ENCODE assay signal across 16 cellular contexts in genomic region chr5:140265845-140266244, GRCh38. TPM values are rescaled to one million over a fixed set of nuclear protein-coding genes. Genes with fewer than 3 reads are reported as not detected.
A peak's percentile ranks its signal among the peaks of the same experiment; 100 is the strongest.
DNase-seq lines count a peak whose midpoint lies in the region; ATAC-seq and TF ChIP-seq lines count a peak whose summit lies in the region.
"Had no signal": no experiment of that assay in that cellular context is flagged by ENCODE, and none has a peak within 500 bp of the region (broad histone marks: within the 10 kb centered on the region; RNA-seq: fewer than 3 reads in every experiment).

No MANE protein-coding gene starts in this region.

- peak overlapping the region; percentile 60 for H3K27ac Mint-ChIP-seq in activated naive CD8-positive, alpha-beta T cell treated with anti-CD3 and anti-CD28 coated beads, Interleukin-2, amount 10 ng/mL, durations not matched to agents 7 days and 5 days
- no peak overlapping the region for H3K27ac Mint-ChIP-seq in activated naive CD8-positive, alpha-beta T cell treated with anti-CD3 and anti-CD28 coated beads for 36 hours
- peak overlapping the region; percentile 74 for H3K27ac Mint-ChIP-seq in activated T-helper 17 cell treated with anti-CD3 and anti-CD28 coated beads, Interleukin-2, amount 50 U/mL, for 72 hours

- H3K4me3 ChIP-seq in HEK293 (ENCODE audit: low read depth, low read length), result no peak overlapping the region
- no peak overlapping the region for H3K4me3 ChIP-seq in psoas muscle
- H3K4me3 ChIP-seq: pancreas had no signal

- H3K27me3 Mint-ChIP-seq in activated naive CD8-positive, alpha-beta T cell treated with anti-CD3 and anti-CD28 coated beads, Interleukin-2, amount 10 ng/mL, durations not matched to agents 7 days and 5 days, result no peaks in the 10 kb centered on the region
- H3K27me3 Mint-ChIP-seq in activated naive CD8-positive, alpha-beta T cell treated with anti-CD3 and anti-CD28 coated beads for 36 hours, result no peaks in the 10 kb centered on the region
- H3K27me3 Mint-ChIP-seq in activated T-helper 17 cell treated with anti-CD3 and anti-CD28 coated beads, Interleukin-2, amount 50 U/mL, for 72 hours, result no peaks in the 10 kb centered on the region
- H3K27me3 Mint-ChIP-seq: CD8-positive, alpha-beta memory T cell; natural killer cell treated with Interleukin-12 subunit alpha and Interleukin-12 subunit beta and Interleukin-15 and Interleukin-18, amount 100 ng/mL, for 72 hours had no signal

- no peaks in the 10 kb centered on the region for H3K9me3 Mint-ChIP-seq in activated naive CD8-positive, alpha-beta T cell treated with anti-CD3 and anti-CD28 coated beads, Interleukin-2, amount 10 ng/mL, durations not matched to agents 7 days and 5 days
- no peaks in the 10 kb centered on the region for H3K9me3 Mint-ChIP-seq in activated naive CD8-positive, alpha-beta T cell treated with anti-CD3 and anti-CD28 coated beads for 36 hours
- no peaks in the 10 kb centered on the region for H3K9me3 Mint-ChIP-seq in activated T-helper 17 cell treated with anti-CD3 and anti-CD28 coated beads, Interleukin-2, amount 50 U/mL, for 72 hours
- H3K9me3 Mint-ChIP-seq: CD8-positive, alpha-beta memory T cell; natural killer cell treated with Interleukin-12 subunit alpha and Interleukin-12 subunit beta and Interleukin-15 and Interleukin-18, amount 100 ng/mL, for 72 hours had no signal

- DNase-seq in activated naive CD8-positive, alpha-beta T cell treated with anti-CD3 and anti-CD28 coated beads, Interleukin-2, amount 10 ng/mL, durations not matched to agents 7 days and 5 days, result no peak
- no peak for DNase-seq in activated naive CD8-positive, alpha-beta T cell treated with anti-CD3 and anti-CD28 coated beads for 36 hours
- DNase-seq in psoas muscle (no peak), NCI-H1417 (lab: John Stamatoyannopoulos, UW) (no peak), GF-D8 (lab: John Stamatoyannopoulos, UW) (no peak)
- DNase-seq: CD8-positive, alpha-beta memory T cell; HCEC 1CT; IMR-90; left colon; NCI-H1105 treated with DMSO at 0.1 percent for 48 hours; NCI-H2081 treated with DMSO at 0.1 percent for 48 hours; pancreas had no signal

- H3K9me3 ChIP-seq in HEK293 (ENCODE audit: control insufficient read depth, insufficient read depth, low read depth, low read length) (no peaks in the 10 kb centered on the region), psoas muscle (no peaks in the 10 kb centered on the region)
- H3K9me3 ChIP-seq: pancreas had no signal

- TF ChIP-seq CTCF in HEK293 (tag by site-specific recombination; IDR thresholded peaks at IDR 0.05) (no peak), psoas muscle (IDR thresholded peaks at IDR 0.05) (no peak)

- H3K4me1 Mint-ChIP-seq in activated naive CD8-positive, alpha-beta T cell treated with anti-CD3 and anti-CD28 coated beads, Interleukin-2, amount 10 ng/mL, durations not matched to agents 7 days and 5 days, result peaks cover 39% of the 10 kb centered on the region
- H3K4me1 Mint-ChIP-seq in activated naive CD8-positive, alpha-beta T cell treated with anti-CD3 and anti-CD28 coated beads for 36 hours, result peaks cover 44% of the 10 kb centered on the region
- peaks cover 31% of the 10 kb centered on the region for H3K4me1 Mint-ChIP-seq in activated T-helper 17 cell treated with anti-CD3 and anti-CD28 coated beads, Interleukin-2, amount 50 U/mL, for 72 hours

- ATAC-seq in activated naive CD8-positive, alpha-beta T cell treated with anti-CD3 and anti-CD28 coated beads, Interleukin-2, amount 10 ng/mL, durations not matched to agents 7 days and 5 days (ENCODE audit: low read depth), result no peak
- ATAC-seq in activated T-helper 17 cell treated with anti-CD3 and anti-CD28 coated beads, Interleukin-2, amount 50 U/mL, for 72 hours (replicated peaks), result no peak
- no peak for ATAC-seq in psoas muscle
- ATAC-seq: left colon, Panc1 had no signal

- H3K4me1 ChIP-seq in HEK293 (ENCODE audit: control insufficient read depth, insufficient read depth, low read length) (peaks cover 16% of the 10 kb centered on the region), psoas muscle (peaks cover 49% of the 10 kb centered on the region)

- intact Hi-C loops in psoas muscle (cut with DNase I), result no loop called here

- peak overlapping the region; percentile 65 for H3K4me3 Mint-ChIP-seq in activated naive CD8-positive, alpha-beta T cell treated with anti-CD3 and anti-CD28 coated beads, Interleukin-2, amount 10 ng/mL, durations not matched to agents 7 days and 5 days
- H3K4me3 Mint-ChIP-seq in activated naive CD8-positive, alpha-beta T cell treated with anti-CD3 and anti-CD28 coated beads for 36 hours, result no peak overlapping the region
- H3K4me3 Mint-ChIP-seq in activated T-helper 17 cell treated with anti-CD3 and anti-CD28 coated beads, Interleukin-2, amount 50 U/mL, for 72 hours, result peak overlapping the region; percentile 0
- H3K4me3 Mint-ChIP-seq: CD8-positive, alpha-beta memory T cell; natural killer cell treated with Interleukin-12 subunit alpha and Interleukin-12 subunit beta and Interleukin-15 and Interleukin-18, amount 100 ng/mL, for 72 hours had no signal

- CTCF ChIA-PET in HEK293 (lab: Yijun Ruan, JAX), result interaction anchor here (0.6 kb wide), 1 partner anchor 442 kb away, joined by 4 read pairs; no protein-coding TSS in a partner anchor

- H3K36me3 Mint-ChIP-seq in activated naive CD8-positive, alpha-beta T cell treated with anti-CD3 and anti-CD28 coated beads, Interleukin-2, amount 10 ng/mL, durations not matched to agents 7 days and 5 days, result peaks cover 12% of the 10 kb centered on the region
- H3K36me3 Mint-ChIP-seq in activated naive CD8-positive, alpha-beta T cell treated with anti-CD3 and anti-CD28 coated beads for 36 hours, result peaks cover 8% of the 10 kb centered on the region
- no peaks in the 10 kb centered on the region for H3K36me3 Mint-ChIP-seq in activated T-helper 17 cell treated with anti-CD3 and anti-CD28 coated beads, Interleukin-2, amount 50 U/mL, for 72 hours (ENCODE audit: low read depth)

- POLR2A ChIA-PET in activated naive CD8-positive, alpha-beta T cell treated with anti-CD3 and anti-CD28 coated beads, Interleukin-2, amount 10 ng/mL, durations not matched to agents 7 days and 5 days (lab: Charles Lee), result interaction anchor here (1.7 kb wide), 2 partner anchors 37 to 81 kb away, joined by 3 to 5 read pairs; partner anchors contain the start of genes HBEGF and PFDN1
- POLR2A ChIA-PET in HEK293 (lab: Yijun Ruan, JAX), result interaction anchor here (1.1 kb wide), 1 partner anchor 81 kb away, joined by 3 read pairs; the partner anchor contains the start of gene HBEGF

- H3K27me3 ChIP-seq in psoas muscle (ENCODE audit: insufficient read depth in 3 of 3, low read length in 2 of 3), result no peaks in the 10 kb centered on the region
- H3K27me3 ChIP-seq: pancreas had no signal

- H3K27ac ChIP-seq in HEK293 (ENCODE audit: extremely low read depth, low read depth, low read length) (no peak overlapping the region), psoas muscle (peak overlapping the region; percentile 44)
- H3K27ac ChIP-seq: pancreas had no signal

- no peaks in the 10 kb centered on the region; a peak in 1 of 3 replicates for H3K36me3 ChIP-seq in HEK293 (ENCODE audit: control insufficient read depth in 2 of 2, insufficient read depth in 1 of 2, low read length in 2 of 2)
- no peaks in the 10 kb centered on the region for H3K36me3 ChIP-seq in psoas muscle (ENCODE audit: insufficient read depth in 1 of 2, low read depth in 1 of 2)
- H3K36me3 ChIP-seq: pancreas had no signal

- WGBS in psoas muscle, 3 donors, result 89 to 93% (median 92%) methylated on average over 1 of the region's 1 CpG

TF ChIP-seq in HEK293, 187 proteins besides CTCF, POLR2A, EP300 and RAD21:
- TF ChIP-seq SCRT1 (tag by site-specific recombination; IDR thresholded peaks at IDR 0.05; ENCODE audit: borderline replicate concordance), result no peak
- TF ChIP-seq ZFP3 (tag by site-specific recombination; IDR thresholded peaks at IDR 0.05; ENCODE audit: low read depth), result peak; percentile 77
- peak; percentile 71 for TF ChIP-seq PRDM1 (tag by site-specific recombination; IDR thresholded peaks at IDR 0.05)
- no peak for TF ChIP-seq ZNF157 (tag by site-specific recombination; IDR thresholded peaks at IDR 0.05)
- TF ChIP-seq ZBTB20 (tag by site-specific recombination; IDR thresholded peaks at IDR 0.05), result no peak

RNA-seq across cellular contexts. Expression of gene PFDN1, which starts 37.1 kb away (rescaled TPM):
- total RNA-seq in activated naive CD8-positive, alpha-beta T cell treated with anti-CD3 and anti-CD28 coated beads, Interleukin-2, amount 10 ng/mL, durations not matched to agents 7 days and 5 days, result 10 to 100 TPM; 47.7 to 48.3 TPM
- 10 to 100 TPM; 64.0 to 68.5 TPM for total RNA-seq in activated naive CD8-positive, alpha-beta T cell treated with anti-CD3 and anti-CD28 coated beads for 36 hours
- 10 to 100 TPM; 40.1 to 64.1 TPM for total RNA-seq in activated T-helper 17 cell treated with anti-CD3 and anti-CD28 coated beads, Interleukin-2, amount 50 U/mL, for 72 hours
- total RNA-seq in psoas muscle, result 10 to 100 TPM; 35.9 to 55.0 (median 42.3) TPM
- polyA plus RNA-seq in psoas muscle, result 100 to 1,000 TPM in 1 of 3 donors, 10 to 100 TPM in 2; 84.2 to 115 (median 90.6) TPM
